Comparison of ENCODE assay signal across 21 cellular contexts in the genomic region with DNA sequence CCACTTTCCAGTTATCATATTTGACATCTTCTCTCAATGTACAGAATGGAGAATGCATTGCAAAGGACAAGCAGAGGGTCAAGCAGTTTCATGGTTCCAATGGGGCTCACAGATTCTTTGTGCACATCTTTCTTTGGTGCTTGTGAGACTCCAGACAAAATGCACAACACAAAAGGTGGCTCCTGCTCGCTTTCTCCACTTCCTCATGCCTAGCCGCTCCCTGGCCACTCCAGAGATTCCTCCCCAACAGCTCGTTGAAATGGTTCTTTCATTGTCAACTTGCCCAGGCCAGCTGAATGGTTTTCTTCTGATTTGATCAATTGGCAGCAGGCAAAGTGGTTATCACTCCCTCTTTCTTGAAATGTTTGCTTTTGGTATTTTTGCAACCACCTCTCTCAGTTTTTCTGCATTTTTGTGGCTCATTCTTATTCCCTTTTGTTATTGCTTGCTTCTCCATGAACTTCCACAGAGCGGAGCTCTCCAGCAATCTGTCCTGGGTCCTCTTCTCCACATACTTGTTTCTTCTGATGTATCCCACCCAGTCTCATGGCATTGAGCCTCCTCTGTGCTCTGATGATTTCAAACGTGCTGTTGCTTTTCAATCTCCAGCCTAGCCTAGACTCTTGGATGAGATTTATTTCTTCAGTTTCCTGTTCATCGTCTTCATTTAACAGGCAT.
DNase-seq lines count a peak whose midpoint lies in the region; ATAC-seq and TF ChIP-seq lines count a peak whose summit lies in the region.
"Had no signal": no experiment of that assay in that cellular context is flagged by ENCODE, and none has a peak within 500 bp of the region (broad histone marks: within the 10 kb centered on the region; RNA-seq: fewer than 3 reads in every experiment).

No MANE protein-coding gene starts in this region.

- TF ChIP-seq POLR2A in heart left ventricle (IDR thresholded peaks at IDR 0.05) (no peak), prostate gland (IDR thresholded peaks at IDR 0.05) (no peak)

- TF ChIP-seq CTCF in VCaP (conservative IDR thresholded peaks at IDR 0.05) (peak; percentile 71), heart left ventricle (IDR thresholded peaks at IDR 0.05) (peak in 10 of 12 donors; percentile 8 to 49 (median 26)), prostate gland (IDR thresholded peaks at IDR 0.05) (peak in 3 of 4 experiments; percentile 18 to 36 (median 18))

- no peak overlapping the region for H3K4me3 ChIP-seq in heart left ventricle
- H3K4me3 ChIP-seq in prostate gland: no peak overlapping the region
- H3K4me3 ChIP-seq: pancreas had no signal

- 36 to 54% (median 53%) methylated on average over 6 of the region's 6 CpGs for WGBS in heart left ventricle, 4 donors
- WGBS in prostate gland: 51% methylated on average over 6 of the region's 6 CpGs

- H3K36me3 ChIP-seq in heart left ventricle: no peaks in the 10 kb centered on the region
- no peaks in the 10 kb centered on the region for H3K36me3 ChIP-seq in prostate gland
- H3K36me3 ChIP-seq: brain microvascular endothelial cell, pancreas had no signal

- DNase-seq in NCI-H2171 treated with DMSO at 0.1 percent for 48 hours (lab: John Stamatoyannopoulos, UW) (peak; percentile 3), NCI-H2171 (lab: John Stamatoyannopoulos, UW) (no peak), heart left ventricle (no peak), prostate gland (ENCODE audit: low spot score) (no peak), EL (no peak), posterior vena cava (ENCODE audit: low spot score) (no peak)
- DNase-seq: activated CD8-positive, alpha-beta memory T cell treated with anti-CD3 and anti-CD28 coated beads, Interleukin-2, amount 50 U/mL, for 4 hours; activated naive CD4-positive, alpha-beta T cell treated with anti-CD3 and anti-CD28 coated beads for 36 hours; brain microvascular endothelial cell; CD4-positive, alpha-beta memory T cell; effector memory CD4-positive, alpha-beta T cell; Kasumi-1; midbrain; NCI-H187; NCI-H510A; pancreas; RPMI8226; T-helper 1 cell had no signal

- intact Hi-C loops in heart left ventricle (cut with DNase I) (loop anchor here in 7 of 10 donors (5.0 to 10.0 kb wide), 5 partner anchors 221 to 1338 kb away; no protein-coding TSS in a partner anchor), prostate gland (cut with DNase I) (loop anchor here (10.0 kb wide), 1 partner anchor 231 kb away; no protein-coding TSS in a partner anchor), posterior vena cava (cut with DNase I) (no loop called here)

- peaks cover 0 to 9% (median 0%) of the 10 kb centered on the region in 9 donors for H3K27me3 ChIP-seq in heart left ventricle
- H3K27me3 ChIP-seq in prostate gland (replicated peaks; ENCODE audit: insufficient read depth): no peaks in the 10 kb centered on the region
- H3K27me3 ChIP-seq: brain microvascular endothelial cell had no signal

- ATAC-seq in heart left ventricle (peak in 2 of 4 donors; percentile 44 to 50), HG02870 (IDR thresholded peaks at IDR 0.05; ENCODE audit: unreplicated experiment) (no peak)
- ATAC-seq: activated CD4-positive, CD25-positive, alpha-beta regulatory T cell treated with anti-CD3 and anti-CD28 coated beads, Interleukin-2, amount 50 U/mL, for 24 hours; pancreas had no signal

- H3K27ac ChIP-seq in VCaP (no peak overlapping the region), heart left ventricle (no peak overlapping the region), prostate gland (no peak overlapping the region)
- H3K27ac ChIP-seq: brain microvascular endothelial cell, pancreas had no signal

- H3K9me3 ChIP-seq in heart left ventricle (peaks cover 0 to 12% (median 3%) of the 10 kb centered on the region in 12 donors), prostate gland (no peaks in the 10 kb centered on the region)
- H3K9me3 ChIP-seq: pancreas had no signal

- H3K4me1 ChIP-seq in heart left ventricle: peaks cover 0 to 6% (median 0%) of the 10 kb centered on the region in 12 donors
- no peaks in the 10 kb centered on the region for H3K4me1 ChIP-seq in prostate gland (replicated peaks)
- H3K4me1 ChIP-seq: pancreas had no signal

Comparison
In these comparisons a context has a peak if more than half of its experiments do, and no peak if none do; other contexts are left out.
1. CTCF ChIP-seq: peak in every context shown above with its lines; median percentile 71 in VCaP; 26 in heart left ventricle; 18 in prostate gland.
2. intact Hi-C loops: an anchor here in heart left ventricle (5.0 to 10.0 kb wide) and prostate gland (10.0 kb wide); none called in posterior vena cava.